In the genomic region with DNA sequence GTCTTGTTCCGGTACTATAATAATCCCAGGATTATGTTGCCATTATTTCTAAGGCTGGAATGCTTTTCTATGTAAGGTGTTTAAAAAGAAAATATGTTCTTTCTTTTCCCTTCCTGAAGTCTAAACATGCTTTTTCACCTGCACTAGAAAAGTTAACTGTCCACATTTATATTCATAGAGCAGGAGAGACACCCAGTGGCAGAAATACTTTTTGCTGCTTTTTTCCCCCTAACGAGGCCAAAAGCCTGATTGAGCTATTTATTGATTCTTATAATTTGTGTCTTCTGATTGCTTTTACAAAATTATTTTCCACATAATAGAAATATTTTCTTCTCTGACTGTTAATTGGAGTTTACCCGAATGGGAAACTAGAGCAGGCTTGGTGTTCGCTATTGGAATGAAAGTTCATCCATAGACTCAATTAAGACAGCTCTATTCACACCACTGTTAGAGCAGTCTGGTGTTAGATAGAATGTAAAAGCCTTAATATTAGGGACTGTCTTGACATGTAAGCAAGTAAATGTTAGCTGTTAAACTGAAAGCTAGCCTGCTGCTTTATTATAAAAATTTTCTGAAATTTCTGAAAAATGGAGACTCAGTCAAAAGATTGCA, we compare ENCODE assay signal across 7 cellular contexts. TPM values are rescaled to one million over a fixed set of nuclear protein-coding genes. Genes with fewer than 3 reads are reported as not detected.
DNase-seq lines count a peak whose midpoint lies in the region; ATAC-seq and TF ChIP-seq lines count a peak whose summit lies in the region.

No MANE protein-coding gene starts in this region.

- H3K27ac Mint-ChIP-seq in activated CD4-positive, alpha-beta T cell treated with anti-CD3 and anti-CD28 coated beads, Interleukin-2, amount 10 ng/mL, durations not matched to agents 24 days and 14 days = no peak overlapping the region

- DNase-seq in DMS114 treated with DMSO at 0.1 percent for 48 hours (lab: John Stamatoyannopoulos, UW; ENCODE audit: unreplicated experiment) (peak; percentile 9), right atrium auricular region (ENCODE audit: low spot score) (no peak), tibial artery (no peak), MG63 (no peak)
- peak; percentile 84 for DNase-seq in activated CD4-positive, alpha-beta T cell treated with anti-CD3 and anti-CD28 coated beads, Interleukin-2, amount 10 ng/mL, durations not matched to agents 24 days and 14 days

- peaks cover 13% of the 10 kb centered on the region for H3K4me1 Mint-ChIP-seq in activated CD4-positive, alpha-beta T cell treated with anti-CD3 and anti-CD28 coated beads, Interleukin-2, amount 10 ng/mL, durations not matched to agents 24 days and 14 days

- peaks cover 19% of the 10 kb centered on the region for H3K36me3 Mint-ChIP-seq in activated CD4-positive, alpha-beta T cell treated with anti-CD3 and anti-CD28 coated beads, Interleukin-2, amount 10 ng/mL, durations not matched to agents 24 days and 14 days (ENCODE audit: low read depth)

- ATAC-seq in GM18519 (IDR thresholded peaks at IDR 0.05; ENCODE audit: low FRiP score, unreplicated experiment) = peak; percentile 37

- H3K4me3 Mint-ChIP-seq in activated CD4-positive, alpha-beta T cell treated with anti-CD3 and anti-CD28 coated beads, Interleukin-2, amount 10 ng/mL, durations not matched to agents 24 days and 14 days = no peak overlapping the region

- H3K4me3 ChIP-seq in right atrium auricular region (no peak overlapping the region), tibial artery (no peak overlapping the region), MG63 (no peak overlapping the region)

- intact Hi-C loops in activated CD4-positive, alpha-beta T cell treated with anti-CD3 and anti-CD28 coated beads, Interleukin-2, amount 10 ng/mL, durations not matched to agents 24 days and 14 days (cut with micrococcal nuclease) = loop anchor here (1.0 to 10.0 kb wide), 4 partner anchors 15 to 383 kb away; no protein-coding TSS in a partner anchor
- intact Hi-C loops in tibial artery (cut with DNase I; ENCODE audit: low total_unique reads) = loop anchor here (5.0 kb wide), 1 partner anchor 180 kb away; no protein-coding TSS in a partner anchor

- H3K27me3 ChIP-seq in right atrium auricular region (no peaks in the 10 kb centered on the region), tibial artery (no peaks in the 10 kb centered on the region), MG63 (no peaks in the 10 kb centered on the region)

- H3K27ac ChIP-seq in right atrium auricular region (no peak overlapping the region), tibial artery (no peak overlapping the region)

- TF ChIP-seq CTCF in LNCAP (IDR thresholded peaks at IDR 0.05) (peak; percentile 58), right atrium auricular region (IDR thresholded peaks at IDR 0.05) (peak; percentile 19 to 75), tibial artery (IDR thresholded peaks at IDR 0.05) (peak; percentile 56 to 66)

- H3K27me3 Mint-ChIP-seq in activated CD4-positive, alpha-beta T cell treated with anti-CD3 and anti-CD28 coated beads, Interleukin-2, amount 10 ng/mL, durations not matched to agents 24 days and 14 days = no peaks in the 10 kb centered on the region

- H3K36me3 ChIP-seq in right atrium auricular region (peaks cover 4% of the 10 kb centered on the region), tibial artery (peaks cover under 1 to 20% (median 13%) of the 10 kb centered on the region in 3 donors), MG63 (peaks cover 52% of the 10 kb centered on the region)

- H3K9me3 ChIP-seq in right atrium auricular region (no peaks in the 10 kb centered on the region), tibial artery (no peaks in the 10 kb centered on the region), MG63 (no peaks in the 10 kb centered on the region)

- H3K4me1 ChIP-seq in right atrium auricular region (no peaks in the 10 kb centered on the region), tibial artery (no peaks in the 10 kb centered on the region)

- H3K9me3 Mint-ChIP-seq in activated CD4-positive, alpha-beta T cell treated with anti-CD3 and anti-CD28 coated beads, Interleukin-2, amount 10 ng/mL, durations not matched to agents 24 days and 14 days = no peaks in the 10 kb centered on the region

RNA-seq across cellular contexts. Expression of a gene that starts 15.8 kb away (rescaled TPM):
- 9.8 and 10.3 TPM in 2 replicates for total RNA-seq in activated CD4-positive, alpha-beta T cell treated with anti-CD3 and anti-CD28 coated beads, Interleukin-2, amount 10 ng/mL, durations not matched to agents 24 days and 14 days
- 1 to 10 TPM; 3.8 to 5.0 TPM for total RNA-seq in right atrium auricular region
- 8.1 and 11.8 TPM in 2 replicates for total RNA-seq in MG63 (2014; rRNA removed; shearing (Covaris generic); ENCODE audit: low replicate concordance)

RNA-seq across cellular contexts. Expression of a gene that starts 21.5 kb away (rescaled TPM):
- total RNA-seq in activated CD4-positive, alpha-beta T cell treated with anti-CD3 and anti-CD28 coated beads, Interleukin-2, amount 10 ng/mL, durations not matched to agents 24 days and 14 days = 27.5 and 31.0 TPM in 2 replicates
- 1 to 10 TPM; 6.1 to 6.5 TPM for total RNA-seq in right atrium auricular region
- 15.3 and 16.6 TPM in 2 replicates for total RNA-seq in MG63 (2014; rRNA removed; shearing (Covaris generic); ENCODE audit: low replicate concordance)

Comparison
In these comparisons a context has a peak if more than half of its experiments do, and no peak if none do; other contexts are left out.
1. DNase-seq: peak in DMS114 treated with DMSO at 0.1 percent for 48 hours (single experiment) and activated CD4-positive, alpha-beta T cell treated with anti-CD3 and anti-CD28 coated beads, Interleukin-2, amount 10 ng/mL, durations not matched to agents 24 days and 14 days (single experiment); none in right atrium auricular region (single experiment), tibial artery (0 of 2) and MG63 (single experiment).
2. Peak in every context shown above with its lines, with median percentiles within 50 percentile points of each other: CTCF ChIP-seq.